In the genomic region with DNA sequence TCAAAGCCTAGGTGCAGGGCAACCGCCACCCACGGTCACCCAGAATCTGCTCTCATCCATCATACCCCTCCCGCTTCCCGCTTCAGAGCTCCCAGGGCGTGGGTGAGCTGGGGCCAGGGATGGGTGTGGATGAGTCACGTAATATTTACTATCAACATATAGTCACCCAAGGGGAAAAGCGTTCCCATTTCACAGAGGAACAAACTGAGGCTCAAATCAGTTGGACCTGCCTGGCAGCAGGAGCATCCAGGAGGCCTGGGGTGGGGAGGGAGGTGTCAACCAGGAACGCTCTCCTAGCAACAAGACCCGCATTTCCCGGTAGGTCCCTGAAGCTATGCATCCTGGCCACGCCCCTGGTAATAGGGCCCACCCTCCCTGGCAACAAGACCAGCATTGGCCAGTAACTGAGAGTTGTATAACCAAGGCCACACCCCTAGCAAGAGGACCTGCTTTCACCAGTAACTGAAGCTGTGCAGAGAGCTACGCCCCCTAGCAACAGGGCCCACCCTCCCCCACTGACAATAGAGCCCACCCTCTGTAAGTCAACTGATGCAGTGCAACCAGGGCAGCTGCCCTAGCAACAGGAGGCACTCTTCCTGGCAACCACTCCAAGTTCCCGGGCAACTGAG, we compare ENCODE assay signal across 9 cellular contexts. TPM values are rescaled to one million over a fixed set of nuclear protein-coding genes. Genes with fewer than 3 reads are reported as not detected.
DNase-seq lines count a peak whose midpoint lies in the region; ATAC-seq and TF ChIP-seq lines count a peak whose summit lies in the region.
"Had no signal": no experiment of that assay in that cellular context is flagged by ENCODE, and none has a peak within 500 bp of the region (broad histone marks: within the 10 kb centered on the region; RNA-seq: fewer than 3 reads in every experiment).

No MANE protein-coding gene starts in this region.

- peak; percentile 53 to 62 for ATAC-seq in naive B cell (ENCODE audit: low read depth in 2 of 2)
- no peak for ATAC-seq in GM18870 (IDR thresholded peaks at IDR 0.05; ENCODE audit: unreplicated experiment)
- ATAC-seq in HG03378 (IDR thresholded peaks at IDR 0.05; ENCODE audit: unreplicated experiment) = no peak

- H3K27me3 Mint-ChIP-seq in H9 (ENCODE audit: low read depth) (no peaks in the 10 kb centered on the region), naive B cell (peaks cover 0 to 13% (median 0%) of the 10 kb centered on the region in 3 donors)
- H3K27me3 Mint-ChIP-seq: stimulated activated naive CD8-positive, alpha-beta T cell treated with anti-CD3 and anti-CD28 coated beads, Interleukin-15, Interleukin-2, amounts not matched to agents 100 ng/mL and 50 ng/mL, for 24 hours had no signal

- H3K4me1 ChIP-seq in H9 (ENCODE audit: insufficient read depth, low read length) = no peaks in the 10 kb centered on the region; the same call in 1 of the 2 replicates

- H2BK20ac ChIP-seq in H9 (ENCODE audit: low read depth, low read length, poor library complexity, severe bottlenecking) = no peak overlapping the region

- H3K79me2 ChIP-seq in H9 (ENCODE audit: insufficient read depth, low read length) = no peaks in the 10 kb centered on the region

- H3K4ac ChIP-seq in H9 (ENCODE audit: low read depth, low read length) = no peak overlapping the region

- H3K27ac Mint-ChIP-seq in H9 = peak overlapping the region in 2 of 3 experiments; percentile 86 to 89; a peak in 4 of 7 replicates
- peak overlapping the region in 1 of 6 donors; percentile 53 for H3K27ac Mint-ChIP-seq in naive B cell

- no peaks in the 10 kb centered on the region for H3K27me3 ChIP-seq in H9 (ENCODE audit: insufficient read depth, low read length)

- no peak overlapping the region for H3K14ac ChIP-seq in H9 (ENCODE audit: insufficient read depth, low read length)

- H3K56ac ChIP-seq in H9 (ENCODE audit: insufficient read length, low read depth, low read length) = no peak overlapping the region

- no peak overlapping the region for H3K4me2 ChIP-seq in H9 (ENCODE audit: insufficient read depth, insufficient read length, low read length)

- no peak overlapping the region for H3T11ph ChIP-seq in H9 (ENCODE audit: low read length)

- no peaks in the 10 kb centered on the region for H3K9me3 ChIP-seq in H9 (ENCODE audit: control insufficient read depth, low read depth, low read length)

- H4K20me1 ChIP-seq in H9 (ENCODE audit: control insufficient read depth, insufficient read depth, insufficient read length) = no peaks in the 10 kb centered on the region

- WGBS in H9 (ENCODE audit: extremely low coverage, insufficient read length, low lambda C conversion rate) = no CpG with 5 or more reads among the region's 13 CpGs
- WGBS in lower leg skin, 2 donors = 60 to 62% methylated on average over 11 of the region's 13 CpGs

- no peak overlapping the region for H2AFZ ChIP-seq in H9 (ENCODE audit: low read length)

- H3K27ac ChIP-seq in H9 (ENCODE audit: insufficient read length, low read depth, low read length) = no peak overlapping the region

- no peak overlapping the region for H3K18ac ChIP-seq in H9 (ENCODE audit: insufficient read length, low read depth, low read length)

- DNase-seq in COR-L47 (lab: John Stamatoyannopoulos, UW) (peak; percentile 97), H9 (peak; percentile 99), NCI-H446 (lab: John Stamatoyannopoulos, UW) (peak; percentile 71 to 84), cardiac fibroblast (ENCODE audit: low read depth in 2 of 2) (peak; percentile 45 to 74), naive B cell (no peak), lower leg skin (ENCODE audit: low spot score in 2 of 2) (no peak)

- no peaks in the 10 kb centered on the region for H3K79me1 ChIP-seq in H9 (ENCODE audit: insufficient read depth, low read depth, low read length, poor library complexity, severe bottlenecking)

- H3K23ac ChIP-seq in H9 (ENCODE audit: insufficient read length, low read depth, low read length) = no peak overlapping the region

- TF ChIP-seq POLR2A in lower leg skin (IDR thresholded peaks at IDR 0.05) = no peak

- intact Hi-C loops in lower leg skin (cut with DNase I; ENCODE audit: low total_unique reads) = loop anchor here (5.0 kb wide), 2 partner anchors 38 to 153 kb away; no protein-coding TSS in a partner anchor

- no peak overlapping the region for H2BK12ac ChIP-seq in H9 (ENCODE audit: insufficient read length, low read depth, low read length)

- no peak overlapping the region for H4K5ac ChIP-seq in H9 (ENCODE audit: insufficient read length, low read depth, low read length)

- no peak overlapping the region for H3K9ac ChIP-seq in H9 (ENCODE audit: extremely low read depth, insufficient read length, low read length)

- no peaks in the 10 kb centered on the region; a peak in 1 of 5 replicates for H3K9me3 Mint-ChIP-seq in H9
- H3K9me3 Mint-ChIP-seq in naive B cell = peaks cover 0 to 1% (median 0%) of the 10 kb centered on the region in 7 donors
- H3K9me3 Mint-ChIP-seq: stimulated activated naive CD8-positive, alpha-beta T cell treated with anti-CD3 and anti-CD28 coated beads, Interleukin-15, Interleukin-2, amounts not matched to agents 100 ng/mL and 50 ng/mL, for 24 hours had no signal

- no peak overlapping the region for H4K8ac ChIP-seq in H9 (replicated peaks; ENCODE audit: insufficient read length, low read depth, low read length)

- H2BK120ac ChIP-seq in H9 (ENCODE audit: low read depth, low read length, poor library complexity, severe bottlenecking) = no peak overlapping the region

- H2BK5ac ChIP-seq in H9 (ENCODE audit: insufficient read length, low read length) = no peak overlapping the region

- H2BK15ac ChIP-seq in H9 (ENCODE audit: low read depth, low read length) = no peak overlapping the region

- H3K36me3 Mint-ChIP-seq in H9 (ENCODE audit: insufficient read depth in 1 of 3, low read depth in 3 of 3) (peaks cover 12 to 39% (median 34%) of the 10 kb centered on the region in 3 experiments), naive B cell (no peaks in the 10 kb centered on the region)

- H3K23me2 ChIP-seq in H9 (ENCODE audit: insufficient read length, low read depth, low read length, poor library complexity, severe bottlenecking) = no peaks in the 10 kb centered on the region

- 0 out of 5 replicates have a peak overlapping the region, but pooled peaks of 1 of the 2 experiments have one; percentile 5 for H3K4me3 Mint-ChIP-seq in H9
- no peak overlapping the region for H3K4me3 Mint-ChIP-seq in naive B cell
- H3K4me3 Mint-ChIP-seq: stimulated activated naive CD8-positive, alpha-beta T cell treated with anti-CD3 and anti-CD28 coated beads, Interleukin-15, Interleukin-2, amounts not matched to agents 100 ng/mL and 50 ng/mL, for 24 hours had no signal

- H3K4me1 Mint-ChIP-seq in H9 = peaks cover 11 to 18% of the 10 kb centered on the region in 2 experiments
- peaks cover 14 to 27% (median 18%) of the 10 kb centered on the region in 3 donors for H3K4me1 Mint-ChIP-seq in naive B cell

- TF ChIP-seq CTCF in H9 (conservative IDR thresholded peaks at IDR 0.05) = 0 out of 3 replicates have a peak, but pooled peaks have one; percentile 9
- TF ChIP-seq CTCF in cardiac fibroblast (IDR thresholded peaks at IDR 0.05; ENCODE audit: low read depth, low read length) = no peak
- TF ChIP-seq CTCF in lower leg skin (IDR thresholded peaks at IDR 0.05) = no peak

- no peak overlapping the region for H2AK5ac ChIP-seq in H9 (ENCODE audit: insufficient read length, low read length)

- H3K4me3 ChIP-seq in cardiac fibroblast (replicated peaks in 1 of 2; ENCODE audit: low read depth in 2 of 2, low read length in 2 of 2) (no peak overlapping the region), lower leg skin (ENCODE audit: low read depth, poor library complexity, severe bottlenecking) (no peak overlapping the region)

- no peak overlapping the region for H4K91ac ChIP-seq in H9 (ENCODE audit: insufficient read length, low read depth, low read length)

RNA-seq across cellular contexts. Expression of a gene that starts 32.7 kb away (rescaled TPM):
- total RNA-seq in H9 (2021) (22.9 and 25.5 TPM in 2 replicates), lower leg skin (10 to 100 TPM; 10.9 to 16.8 (median 15.2) TPM)
- polyA plus RNA-seq in naive B cell (ENCODE audit: low read depth in 6 of 6) = 10 to 100 TPM in 3 of 6 donors, 1 to 10 TPM in 3; 8.1 to 14.7 (median 10.1) TPM

RNA-seq across cellular contexts. Expression of a gene that starts 32.8 kb away (rescaled TPM):
- 42.2 and 43.3 TPM in 2 replicates for total RNA-seq in H9 (2021)
- polyA plus RNA-seq in naive B cell (ENCODE audit: low read depth in 6 of 6) = 10 to 100 TPM; 62.2 to 76.0 (median 69.6) TPM
- 100 to 1,000 TPM; 224 to 306 (median 272) TPM for total RNA-seq in lower leg skin

RNA-seq across cellular contexts. Expression of a gene that starts 42.3 kb away (rescaled TPM):
- 40.7 and 41.1 TPM in 2 replicates for total RNA-seq in H9 (2021)
- polyA plus RNA-seq in naive B cell (ENCODE audit: low read depth in 6 of 6) = 1 to 10 TPM in 1 of 6 donors, under 1 TPM in 4, not detected in 1; 0.24 to 2.5 (median 0.56) TPM
- total RNA-seq in lower leg skin = 10 to 100 TPM; 25.2 to 53.7 (median 38.1) TPM

RNA-seq across cellular contexts. Expression of a gene that starts 46.6 kb away (rescaled TPM):
- total RNA-seq in H9 (2021) (14.6 and 22.9 TPM in 2 replicates), lower leg skin (10 to 100 TPM; 12.4 to 36.1 (median 19.8) TPM)
- polyA plus RNA-seq in naive B cell (ENCODE audit: low read depth in 6 of 6) = 10 to 100 TPM; 24.3 to 46.1 (median 34.6) TPM

Comparison
In these comparisons a context has a peak if more than half of its experiments do, and no peak if none do; other contexts are left out.
1. DNase-seq: peak in COR-L47 (single experiment), H9 (single experiment), NCI-H446 (2 of 2) and cardiac fibroblast (2 of 2); none in naive B cell (single experiment) and lower leg skin (0 of 2).
2. ATAC-seq: peak in naive B cell (2 of 2); none in GM18870 (single experiment) and HG03378 (single experiment).